9 cellular contexts compared by ENCODE assay signal in the genomic region with DNA sequence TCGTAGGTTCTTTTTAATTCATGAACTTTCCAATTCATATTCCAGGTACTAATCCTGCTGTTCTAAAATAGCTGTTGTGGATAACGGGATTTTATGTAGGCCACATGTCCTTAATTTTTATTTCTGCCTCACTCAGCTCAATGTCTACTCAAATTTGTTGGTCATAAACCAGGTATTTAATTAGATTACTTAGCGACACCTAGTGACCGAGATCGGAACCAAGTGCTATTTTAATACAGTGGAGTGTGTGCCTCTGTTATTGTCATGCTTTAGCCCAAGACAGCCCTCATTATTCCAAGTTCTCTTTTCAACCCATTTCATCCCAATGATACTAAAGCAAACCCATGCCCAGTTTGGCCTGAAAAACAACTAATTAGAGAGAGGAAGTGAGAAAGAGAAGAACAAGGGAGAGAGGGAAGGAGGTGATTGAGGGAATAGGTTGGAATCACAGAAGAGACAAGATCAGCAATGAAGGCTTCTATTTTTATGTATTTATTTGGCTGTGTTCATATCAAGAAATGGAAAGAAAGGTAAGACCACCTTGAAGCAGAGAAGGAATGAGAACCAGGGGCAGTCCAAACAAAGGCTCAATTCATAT. TPM values are rescaled to one million over a fixed set of nuclear protein-coding genes. Genes with fewer than 3 reads are reported as not detected.
DNase-seq lines count a peak whose midpoint lies in the region; ATAC-seq and TF ChIP-seq lines count a peak whose summit lies in the region.
"Had no signal": no experiment of that assay in that cellular context is flagged by ENCODE, and none has a peak within 500 bp of the region (broad histone marks: within the 10 kb centered on the region; RNA-seq: fewer than 3 reads in every experiment).

No MANE protein-coding gene starts in this region.

- no peaks in the 10 kb centered on the region for H3K36me3 ChIP-seq in endodermal cell (ENCODE audit: control insufficient read depth, insufficient read depth, low read length)

- no peaks in the 10 kb centered on the region for H3K27me3 ChIP-seq in endodermal cell (ENCODE audit: control insufficient read depth, insufficient read depth, low read length, poor library complexity, severe bottlenecking)

- no peaks in the 10 kb centered on the region for H3K36me3 Mint-ChIP-seq in endodermal cell (ENCODE audit: low read depth)

- no peak overlapping the region for H3K9ac ChIP-seq in endodermal cell (ENCODE audit: extremely low read depth, low read length, poor library complexity, severe bottlenecking)

- WGBS in endodermal cell (ENCODE audit: insufficient coverage in 1 of 2, insufficient read length in 1 of 2), 2 experiments: 25% methylated on average over 5 of the region's 5 CpGs; no CpG with 5 or more reads in 1 of the 2 experiments

- DNase-seq in GM13976 (ENCODE audit: low spot score) (peak; percentile 41), NCI-H526 (lab: John Stamatoyannopoulos, UW) (peak; percentile 54 to 83), endodermal cell (peak; percentile 87), mucosa of gallbladder (ENCODE audit: low spot score) (peak; percentile 89)
- DNase-seq in activated CD4-positive, alpha-beta T cell treated with anti-CD3 and anti-CD28 coated beads, Interleukin-2, amount 50 U/mL, for 24 hours (ENCODE audit: low read depth in 1 of 2, low spot score in 1 of 2): peak; percentile 25 to 67
- peak; percentile 9 to 73 (median 36) for DNase-seq in stimulated activated naive CD4-positive, alpha-beta T cell (lab: John Stamatoyannopoulos, UW)

- H3K4me1 ChIP-seq in endodermal cell (ENCODE audit: control insufficient read depth, insufficient read depth, low read length): peaks cover 24% of the 10 kb centered on the region

- no peak overlapping the region for H3K27ac Mint-ChIP-seq in endodermal cell

- H3K27me3 Mint-ChIP-seq in endodermal cell (ENCODE audit: insufficient read depth): peaks cover 8% of the 10 kb centered on the region

- peaks cover 39% of the 10 kb centered on the region for H3K4me1 Mint-ChIP-seq in endodermal cell

- ATAC-seq in HG03280 (IDR thresholded peaks at IDR 0.05; ENCODE audit: unreplicated experiment): peak; percentile 73

- H3K4me3 ChIP-seq in endodermal cell (ENCODE audit: low read length): no peak overlapping the region

- H3K9me3 ChIP-seq in endodermal cell (ENCODE audit: control insufficient read depth, low read length): no peaks in the 10 kb centered on the region

- in situ Hi-C loops in GM13976 (cut with MboI; ENCODE audit: low sequenced_read_pairs, unreplicated experiment): loop anchor here (10.0 kb wide), 1 partner anchor 589 kb away; no protein-coding TSS in a partner anchor

- TF ChIP-seq CTCF in 22Rv1 (IDR thresholded peaks at IDR 0.05): peak; percentile 85
- TF ChIP-seq CTCF in GM13976 (IDR thresholded peaks at IDR 0.05; ENCODE audit: borderline replicate concordance, control extremely low read depth, extremely low read depth, insufficient read depth, missing control alignments): peak; percentile 55
- TF ChIP-seq CTCF in endodermal cell (conservative IDR thresholded peaks at IDR 0.05): peak; percentile 88

- H3K9me3 Mint-ChIP-seq in endodermal cell: no peaks in the 10 kb centered on the region

- H3K27ac ChIP-seq in 22Rv1 (no peak overlapping the region), endodermal cell (ENCODE audit: low read depth, low read length) (no peak overlapping the region)

- no peak overlapping the region for H3K4me3 Mint-ChIP-seq in endodermal cell

RNA-seq across cellular contexts. Expression of a gene that starts 45.9 kb away (rescaled TPM):
- not detected for total RNA-seq in endodermal cell
- polyA plus RNA-seq in endodermal cell (2013, experiment 1 of 2): not detected
- not detected for polyA plus RNA-seq in endodermal cell (2013, experiment 2 of 2)
- total RNA-seq in mucosa of gallbladder: not detected
- total RNA-seq: temporal lobe had no signal

Comparison
In these comparisons a context has a peak if more than half of its experiments do, and no peak if none do; other contexts are left out.
1. DNase-seq: peak in every context shown above with its lines; median percentile 89 in mucosa of gallbladder; 87 in endodermal cell; 68 in NCI-H526; 46 in activated CD4-positive, alpha-beta T cell treated with anti-CD3 and anti-CD28 coated beads, Interleukin-2, amount 50 U/mL, for 24 hours; 41 in GM13976; 36 in stimulated activated naive CD4-positive, alpha-beta T cell.